ENCODE assay signal across 1 cellular context in genomic region chr1:79517425-79518219, GRCh38.
TF ChIP-seq lines count a peak whose summit lies in the region.

No MANE protein-coding gene starts in this region.

TF ChIP-seq in HepG2, 621 proteins besides CTCF, POLR2A, EP300 and RAD21 (continued from another document):
- TF ChIP-seq ARID4A (CRISPR knock-in tag; IDR thresholded peaks at IDR 0.05; ENCODE audit: borderline replicate concordance) (no peak), DNMT3B (CRISPR knock-in tag; conservative IDR thresholded peaks at IDR 0.05) (no peak), ZNF446 (CRISPR knock-in tag; IDR thresholded peaks at IDR 0.05) (no peak), NPAS2 (CRISPR knock-in tag; IDR thresholded peaks at IDR 0.05; ENCODE audit: borderline replicate concordance) (no peak), ZNF20 (CRISPR knock-in tag; IDR thresholded peaks at IDR 0.05) (no peak), ZNF691 (CRISPR knock-in tag; IDR thresholded peaks at IDR 0.05; ENCODE audit: borderline replicate concordance, low read depth) (no peak), THAP7 (CRISPR knock-in tag; IDR thresholded peaks at IDR 0.05) (no peak), TIGD3 (CRISPR knock-in tag; IDR thresholded peaks at IDR 0.05; ENCODE audit: borderline replicate concordance) (no peak)
